ENCODE assay signal across 15 cellular contexts in the genomic region with DNA sequence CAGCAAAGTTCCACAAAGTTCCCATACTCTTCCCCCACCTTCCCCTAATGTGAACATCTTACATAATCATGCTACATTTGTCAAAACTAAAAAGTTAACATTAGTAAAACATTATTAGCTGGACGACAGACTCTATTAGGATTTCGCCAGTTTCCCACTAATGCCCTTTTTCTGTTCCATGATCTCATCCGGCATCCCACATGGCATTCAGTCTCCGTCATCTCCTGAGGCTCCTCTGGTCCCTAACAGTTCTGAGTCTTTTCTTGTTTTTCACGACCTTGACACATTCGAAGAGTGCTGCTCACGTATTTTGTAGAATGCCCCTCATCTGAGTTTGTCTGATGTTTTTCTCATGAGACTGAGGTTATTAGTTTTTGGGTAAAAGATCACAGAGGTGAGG.
"Had no signal": no experiment of that assay in that cellular context is flagged by ENCODE, and none has a peak within 500 bp of the region (broad histone marks: within the 10 kb centered on the region; RNA-seq: fewer than 3 reads in every experiment).

No MANE protein-coding gene starts in this region.

- DNase-seq: activated CD4-positive, alpha-beta T cell treated with anti-CD3 and anti-CD28 coated beads, Interleukin-2, amount 10 ng/mL, durations not matched to agents 7 days and 5 days; activated CD4-positive, CD25-positive, alpha-beta regulatory T cell; activated naive CD4-positive, alpha-beta T cell; activated naive CD8-positive, alpha-beta T cell treated with anti-CD3 and anti-CD28 coated beads, Interleukin-2, amount 10 ng/mL, durations not matched to agents 7 days and 5 days; hypothalamus; SJCRH30; stimulated activated CD4-positive, alpha-beta T cell treated with anti-CD3 and anti-CD28 coated beads, Interleukin-15, amount 100 ng/mL, for 24 hours; stimulated activated CD4-positive, alpha-beta T cell treated with anti-CD3 and anti-CD28 coated beads, Interleukin-4, amount 100 ng/mL, for 1 hour; stimulated activated naive CD4-positive, alpha-beta T cell; SW 1271; transverse colon had no signal

- H3K4me3 ChIP-seq: SJCRH30, transverse colon had no signal

- H3K4me3 Mint-ChIP-seq: activated CD4-positive, alpha-beta T cell treated with anti-CD3 and anti-CD28 coated beads, Interleukin-2, amount 10 ng/mL, durations not matched to agents 7 days and 5 days; activated naive CD8-positive, alpha-beta T cell treated with anti-CD3 and anti-CD28 coated beads, Interleukin-2, amount 10 ng/mL, durations not matched to agents 7 days and 5 days; activated T-helper 1 cell treated with anti-CD3 and anti-CD28 coated beads, Interleukin-12 subunit alpha, Interleukin-12 subunit beta, Interleukin-2, Interleukin-4 antibody, amounts not matched to agents 30 ng/mL and 10 ng/mL and 1 ng/mL, durations not matched to agents 14 hours and 24 hours and 36 hours; T-helper 2 cell treated with Interferon-gamma antibody and Interleukin-4, amounts not matched to agents 5 μg/mL and 100 μg/mL, for 36 hours had no signal

- ATAC-seq: esophagus mucosa had no signal

- H3K4me1 Mint-ChIP-seq: activated CD4-positive, alpha-beta T cell treated with anti-CD3 and anti-CD28 coated beads, Interleukin-2, amount 10 ng/mL, durations not matched to agents 7 days and 5 days; activated naive CD8-positive, alpha-beta T cell treated with anti-CD3 and anti-CD28 coated beads, Interleukin-2, amount 10 ng/mL, durations not matched to agents 7 days and 5 days had no signal

- H3K9me3 ChIP-seq: SJCRH30, transverse colon had no signal

- H3K27me3 Mint-ChIP-seq: activated naive CD8-positive, alpha-beta T cell treated with anti-CD3 and anti-CD28 coated beads, Interleukin-2, amount 10 ng/mL, durations not matched to agents 7 days and 5 days had no signal

- H3K9me3 Mint-ChIP-seq: activated CD4-positive, alpha-beta T cell treated with anti-CD3 and anti-CD28 coated beads, Interleukin-2, amount 10 ng/mL, durations not matched to agents 7 days and 5 days; activated naive CD8-positive, alpha-beta T cell treated with anti-CD3 and anti-CD28 coated beads, Interleukin-2, amount 10 ng/mL, durations not matched to agents 7 days and 5 days; activated T-helper 1 cell treated with anti-CD3 and anti-CD28 coated beads, Interleukin-12 subunit alpha, Interleukin-12 subunit beta, Interleukin-2, Interleukin-4 antibody, amounts not matched to agents 30 ng/mL and 10 ng/mL and 1 ng/mL, durations not matched to agents 14 hours and 24 hours and 36 hours; T-helper 2 cell treated with Interferon-gamma antibody and Interleukin-4, amounts not matched to agents 5 μg/mL and 100 μg/mL, for 36 hours had no signal

- H3K36me3 Mint-ChIP-seq: activated naive CD8-positive, alpha-beta T cell treated with anti-CD3 and anti-CD28 coated beads, Interleukin-2, amount 10 ng/mL, durations not matched to agents 7 days and 5 days had no signal

- H3K36me3 ChIP-seq: SJCRH30, transverse colon had no signal

- H3K27ac Mint-ChIP-seq: activated CD4-positive, alpha-beta T cell treated with anti-CD3 and anti-CD28 coated beads, Interleukin-2, amount 10 ng/mL, durations not matched to agents 7 days and 5 days; activated naive CD8-positive, alpha-beta T cell treated with anti-CD3 and anti-CD28 coated beads, Interleukin-2, amount 10 ng/mL, durations not matched to agents 7 days and 5 days; activated T-helper 1 cell treated with anti-CD3 and anti-CD28 coated beads, Interleukin-12 subunit alpha, Interleukin-12 subunit beta, Interleukin-2, Interleukin-4 antibody, amounts not matched to agents 30 ng/mL and 10 ng/mL and 1 ng/mL, durations not matched to agents 14 hours and 24 hours and 36 hours; T-helper 2 cell treated with Interferon-gamma antibody and Interleukin-4, amounts not matched to agents 5 μg/mL and 100 μg/mL, for 36 hours had no signal

- H3K27me3 ChIP-seq: SJCRH30, transverse colon had no signal

- H3K27ac ChIP-seq: parathyroid adenoma, SJCRH30, transverse colon had no signal
